Comparison of ENCODE assay signal across 27 cellular contexts in genomic region chr2:1253608-1254007, GRCh38.
"Had no signal": no experiment of that assay in that cellular context is flagged by ENCODE, and none has a peak within 500 bp of the region (broad histone marks: within the 10 kb centered on the region; RNA-seq: fewer than 3 reads in every experiment).

No MANE protein-coding gene starts in this region.

- H3K4me1 Mint-ChIP-seq: central memory CD8-positive, alpha-beta T cell had no signal

- DNase-seq: activated CD4-positive, alpha-beta memory T cell treated with anti-CD3 and anti-CD28 coated beads for 36 hours; activated CD4-positive, alpha-beta T cell treated with anti-CD3 and anti-CD28 coated beads, Interleukin-2, amount 10 ng/mL, durations not matched to agents 7 days and 5 days; activated CD4-positive, CD25-positive, alpha-beta regulatory T cell; activated CD8-positive, alpha-beta memory T cell treated with anti-CD3 and anti-CD28 coated beads for 24 hours; activated effector memory CD4-positive, alpha-beta T cell treated with anti-CD3 and anti-CD28 coated beads, Interleukin-2, amount 50 U/mL, for 16 hours; activated naive CD4-positive, alpha-beta T cell treated with Interleukin-2 at 50 U/mL for 16 hours; activated naive CD8-positive, alpha-beta T cell treated with anti-CD3 and anti-CD28 coated beads, Interleukin-2, amount 50 U/mL, for 24 hours; activated T-cell treated with anti-CD3 and anti-CD28 coated beads, Interleukin-2, amount 50 U/mL, for 4 hours; amniotic stem cell; body of pancreas; NCI-H1092 treated with DMSO at 0.1 percent for 48 hours; NCI-H1436; NCI-H1694 treated with DMSO at 0.1 percent for 48 hours; NCI-H2081; NCI-H524; Peyer's patch; Right ventricle myocardium superior; SJCRH30; SK-N-SH; T-helper 17 cell; T-helper 9 cell had no signal

- H3K9ac ChIP-seq: SK-N-SH had no signal

- FAIRE-seq: bronchial epithelial cell, TTC549 had no signal

- H3K4me1 ChIP-seq: ascending aorta, body of pancreas, Peyer's patch, SJCRH30 had no signal

- H3K4me2 ChIP-seq: SK-N-SH had no signal

- H3K27ac Mint-ChIP-seq: activated CD4-positive, alpha-beta memory T cell treated with anti-CD3 and anti-CD28 coated beads for 36 hours; activated CD4-positive, alpha-beta T cell treated with anti-CD3 and anti-CD28 coated beads, Interleukin-2, amount 10 ng/mL, durations not matched to agents 7 days and 5 days; activated naive CD4-positive, alpha-beta T cell treated with anti-CD3 and anti-CD28 coated beads, Interleukin-2, amount 50 U/mL, for 72 hours; activated naive CD8-positive, alpha-beta T cell treated with anti-CD3 and anti-CD28 coated beads, Interleukin-2, amount 50 U/mL, for 24 hours; T-helper 17 cell had no signal

- H3K27me3 ChIP-seq: ascending aorta, body of pancreas, Peyer's patch had no signal

- H3K27ac ChIP-seq: ascending aorta, body of pancreas, Peyer's patch, RWPE1, SJCRH30 had no signal

- ATAC-seq: activated naive CD4-positive, alpha-beta T cell treated with anti-CD3 and anti-CD28 coated beads, Interleukin-2, amount 50 U/mL, for 72 hours; activated naive CD8-positive, alpha-beta T cell treated with anti-CD3 and anti-CD28 coated beads, Interleukin-2, amount 50 U/mL, for 24 hours; activated T-cell treated with anti-CD3 and anti-CD28 coated beads, Interleukin-2, amount 50 U/mL, for 4 hours; body of pancreas; T-helper 17 cell had no signal

- H3K9me3 Mint-ChIP-seq: activated CD4-positive, alpha-beta memory T cell treated with anti-CD3 and anti-CD28 coated beads for 36 hours; activated CD4-positive, alpha-beta T cell treated with anti-CD3 and anti-CD28 coated beads, Interleukin-2, amount 10 ng/mL, durations not matched to agents 7 days and 5 days; activated naive CD4-positive, alpha-beta T cell treated with anti-CD3 and anti-CD28 coated beads, Interleukin-2, amount 50 U/mL, for 72 hours; activated naive CD8-positive, alpha-beta T cell treated with anti-CD3 and anti-CD28 coated beads, Interleukin-2, amount 50 U/mL, for 24 hours; activated T-cell treated with anti-CD3 and anti-CD28 coated beads, Interleukin-2, amount 50 U/mL, for 4 hours; central memory CD8-positive, alpha-beta T cell had no signal

- H3K36me3 Mint-ChIP-seq: activated CD4-positive, alpha-beta memory T cell treated with anti-CD3 and anti-CD28 coated beads for 36 hours; activated naive CD4-positive, alpha-beta T cell treated with anti-CD3 and anti-CD28 coated beads, Interleukin-2, amount 50 U/mL, for 72 hours had no signal

- H3K4me3 ChIP-seq: ascending aorta, body of pancreas, Peyer's patch, SJCRH30 had no signal

- H3K4me3 Mint-ChIP-seq: activated CD4-positive, alpha-beta memory T cell treated with anti-CD3 and anti-CD28 coated beads for 36 hours; activated CD4-positive, alpha-beta T cell treated with anti-CD3 and anti-CD28 coated beads, Interleukin-2, amount 10 ng/mL, durations not matched to agents 7 days and 5 days; activated naive CD8-positive, alpha-beta T cell treated with anti-CD3 and anti-CD28 coated beads, Interleukin-2, amount 50 U/mL, for 24 hours; activated T-cell treated with anti-CD3 and anti-CD28 coated beads, Interleukin-2, amount 50 U/mL, for 4 hours; central memory CD8-positive, alpha-beta T cell; T-helper 17 cell had no signal
